ENCODE assay signal across 19 cellular contexts in the genomic region with DNA sequence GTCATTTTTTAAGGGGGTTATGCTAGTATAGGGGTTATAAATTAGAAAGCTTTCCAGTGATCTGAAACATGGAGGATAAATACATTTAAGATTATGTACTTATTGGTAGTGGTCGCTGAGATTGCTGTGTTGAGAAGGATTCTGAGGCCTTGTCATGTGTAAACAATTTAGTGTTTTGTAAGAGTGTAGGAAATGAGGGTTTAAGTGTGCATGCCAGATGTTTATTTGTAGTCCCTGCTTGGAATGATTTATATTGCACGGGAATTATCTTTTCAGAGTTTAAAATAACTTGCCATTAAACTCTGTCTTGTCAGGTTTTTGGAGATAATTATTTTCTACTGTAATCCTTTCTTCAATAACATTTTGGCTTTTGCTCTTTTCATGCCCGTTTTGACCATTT. TPM values are rescaled to one million over a fixed set of nuclear protein-coding genes. Genes with fewer than 3 reads are reported as not detected.
DNase-seq lines count a peak whose midpoint lies in the region; TF ChIP-seq lines count a peak whose summit lies in the region.
"Had no signal": no experiment of that assay in that cellular context is flagged by ENCODE, and none has a peak within 500 bp of the region (broad histone marks: within the 10 kb centered on the region; RNA-seq: fewer than 3 reads in every experiment).

No MANE protein-coding gene starts in this region.

- H3K27me3 ChIP-seq in BJ (ENCODE audit: control insufficient read depth, insufficient read depth, low read length) = no peaks in the 10 kb centered on the region
- no peaks in the 10 kb centered on the region for H3K27me3 ChIP-seq in adipocyte (replicated peaks; ENCODE audit: control insufficient read depth, insufficient read depth, low read length)
- no peaks in the 10 kb centered on the region for H3K27me3 ChIP-seq in dorsolateral prefrontal cortex
- H3K27me3 ChIP-seq: BLaER1 treated with 17β-estradiol and CSF1 and Interleukin-3, amounts not matched to agents 10 nM and 100 nM; SJSA1 had no signal

- DNase-seq in BJ (ENCODE audit: low read depth) (peak; percentile 22), HCEC 1CT (peak; percentile 83), adipocyte (ENCODE audit: low read depth) (peak; percentile 78), iris pigment epithelial cell (ENCODE audit: low read depth) (peak; percentile 82), dorsolateral prefrontal cortex (no peak), kidney glomerular epithelial cell (lab: John Stamatoyannopoulos, UW) (no peak)
- no peak for DNase-seq in activated CD4-positive, alpha-beta T cell treated with anti-CD3 and anti-CD28 coated beads for 48 hours
- DNase-seq: ACHN, DMS53, NCI-H1092 treated with DMSO at 0.1 percent for 48 hours, NCI-H1694, NCI-H2107, NCI-H226, NCI-H526, RPMI8226 had no signal

- H3K36me3 ChIP-seq in BJ (ENCODE audit: control insufficient read depth, insufficient read depth, low read length) (no peaks in the 10 kb centered on the region; the same call in 1 of the 2 replicates), adipocyte (ENCODE audit: control insufficient read depth, insufficient read depth, low read length, severe bottlenecking) (peaks cover 3% of the 10 kb centered on the region)

- peaks cover 6% of the 10 kb centered on the region for H3K9me3 ChIP-seq in adipocyte (ENCODE audit: control insufficient read depth, low read length)
- H3K9me3 ChIP-seq: SJSA1 had no signal

- CTCF ChIA-PET in BJ (lab: Yijun Ruan, JAX) = no interaction called here

- H3K9ac ChIP-seq in adipocyte (ENCODE audit: low read length) = no peak overlapping the region
- H3K9ac ChIP-seq: BLaER1 treated with 17β-estradiol and CSF1 and Interleukin-3, amounts not matched to agents 10 nM and 100 nM had no signal

- no peak overlapping the region for H3K27ac ChIP-seq in dorsolateral prefrontal cortex
- H3K27ac ChIP-seq: BLaER1 treated with 17β-estradiol and CSF1 and Interleukin-3, amounts not matched to agents 10 nM and 100 nM; SJSA1 had no signal

- no peak for TF ChIP-seq CTCF in BJ (IDR thresholded peaks at IDR 0.05; ENCODE audit: insufficient read depth, low read depth, low read length)
- no peak for TF ChIP-seq CTCF in dorsolateral prefrontal cortex (IDR thresholded peaks at IDR 0.05 in 54 of 56, conservative IDR thresholded peaks at IDR 0.05 in 2 of 56; ENCODE audit: low read depth in 1 of 56, partially characterized antibody in 56 of 56)

- H3K4me3 ChIP-seq in BJ (ENCODE audit: low read depth, low read length) (no peak overlapping the region), adipocyte (ENCODE audit: low read length) (no peak overlapping the region), dorsolateral prefrontal cortex (no peak overlapping the region)
- H3K4me3 ChIP-seq: BLaER1 treated with 17β-estradiol and CSF1 and Interleukin-3, amounts not matched to agents 10 nM and 100 nM; K562; SJSA1 had no signal

- intact Hi-C loops in dorsolateral prefrontal cortex (cut with DNase I) = no loop called here

- POLR2A ChIA-PET in BJ (lab: Charles Lee) = no interaction called here

- peaks cover 7% of the 10 kb centered on the region for H3K4me1 ChIP-seq in adipocyte (ENCODE audit: control insufficient read depth, insufficient read depth, low read length)

RNA-seq across cellular contexts. Expression of gene ZNF618, which starts 19.4 kb away (rescaled TPM):
- polyA plus RNA-seq in BJ (2011; rRNA removed) = 4.0 and 5.4 TPM in 2 replicates
- 6.9 and 10.3 TPM in 2 replicates for polyA minus RNA-seq in BJ (2011; rRNA and poly(A)+ RNA removed)
- total RNA-seq in dorsolateral prefrontal cortex = 10 to 100 TPM in 3 of 120 experiments, 1 to 10 TPM in 117; 3.2 to 10.5 (median 6.8) TPM
- total RNA-seq: OCI-LY7 had no signal

Comparison
In these comparisons a context has a peak if more than half of its experiments do, and no peak if none do; other contexts are left out.
1. DNase-seq: peak in BJ (single experiment), HCEC 1CT (single experiment), adipocyte (single experiment) and iris pigment epithelial cell (single experiment); none in dorsolateral prefrontal cortex (0 of 10), kidney glomerular epithelial cell (single experiment) and activated CD4-positive, alpha-beta T cell treated with anti-CD3 and anti-CD28 coated beads for 48 hours (single experiment).